Comparison of ENCODE assay signal across 8 cellular contexts in the genomic region with DNA sequence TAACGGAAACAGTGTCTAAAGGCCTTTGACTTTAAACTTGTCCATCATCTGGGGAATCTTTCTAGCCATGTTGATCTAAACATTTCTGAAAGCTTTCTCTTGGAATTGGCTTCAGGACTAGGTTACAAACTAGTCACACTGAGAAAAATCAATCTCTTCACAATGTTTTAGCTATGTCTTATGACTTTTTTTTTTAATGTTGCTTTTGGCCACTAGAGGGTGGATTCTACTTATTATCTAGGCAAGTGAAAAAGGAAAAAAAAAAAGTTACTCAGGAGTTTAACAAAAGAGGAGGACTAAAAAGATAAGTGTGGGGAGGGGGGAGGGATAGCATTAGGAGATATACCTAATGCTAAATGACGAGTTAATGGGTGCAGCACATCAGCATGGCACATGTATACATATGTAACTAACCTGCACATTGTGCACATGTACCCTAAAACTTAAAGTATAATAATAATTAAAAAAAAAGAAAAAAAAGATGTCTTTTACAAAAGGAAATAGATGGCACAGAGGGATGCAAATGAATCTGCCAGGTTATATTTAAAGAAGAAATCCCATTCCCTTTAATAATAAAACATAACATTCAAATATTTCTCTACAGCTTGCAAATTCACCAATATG.
DNase-seq lines count a peak whose midpoint lies in the region; ATAC-seq and TF ChIP-seq lines count a peak whose summit lies in the region.

No MANE protein-coding gene starts in this region.

- ATAC-seq in stimulated activated naive B cell treated with anti-CD40 and anti-IgM and Interleukin-4, amounts not matched to agents 10 μg/mL and 1 μg/mL and 100 μg/mL, for 72 hours (replicated peaks): no peak
- no peak for ATAC-seq in GM18858 (IDR thresholded peaks at IDR 0.05; ENCODE audit: unreplicated experiment)
- ATAC-seq in GM19023 (IDR thresholded peaks at IDR 0.05; ENCODE audit: unreplicated experiment): no peak

- no peak overlapping the region for H3K27ac Mint-ChIP-seq in stimulated activated naive B cell treated with anti-CD40 and anti-IgM and Interleukin-4, amounts not matched to agents 10 μg/mL and 1 μg/mL and 100 μg/mL, for 72 hours

- H3K4me3 ChIP-seq in brain microvascular endothelial cell (ENCODE audit: low read depth, low read length): no peak overlapping the region
- no peak overlapping the region for H3K4me3 ChIP-seq in colonic mucosa

- no peak overlapping the region for H3K4me3 Mint-ChIP-seq in stimulated activated naive B cell treated with anti-CD40 and anti-IgM and Interleukin-4, amounts not matched to agents 10 μg/mL and 1 μg/mL and 100 μg/mL, for 72 hours

- H3K9ac ChIP-seq in colonic mucosa (ENCODE audit: low read depth in 2 of 2, low read length in 2 of 2): no peak overlapping the region

- H3K4me1 ChIP-seq in colonic mucosa: no peaks in the 10 kb centered on the region

- peak; percentile 58 for DNase-seq in NCI-H1105 treated with DMSO at 0.1 percent for 48 hours (lab: John Stamatoyannopoulos, UW)
- no peak for DNase-seq in brain microvascular endothelial cell
- DNase-seq in lung microvascular endothelial cell (ENCODE audit: low read depth in 2 of 2): peak; percentile 56 to 78
- DNase-seq in stimulated activated naive B cell treated with anti-CD40 and anti-IgM and Interleukin-4, amounts not matched to agents 10 μg/mL and 1 μg/mL and 100 μg/mL, for 72 hours: no peak
- no peak for DNase-seq in colonic mucosa

- H3K27me3 Mint-ChIP-seq in stimulated activated naive B cell treated with anti-CD40 and anti-IgM and Interleukin-4, amounts not matched to agents 10 μg/mL and 1 μg/mL and 100 μg/mL, for 72 hours: peaks cover 8 to 26% of the 10 kb centered on the region in 2 donors

- no peaks in the 10 kb centered on the region for H3K4me1 Mint-ChIP-seq in stimulated activated naive B cell treated with anti-CD40 and anti-IgM and Interleukin-4, amounts not matched to agents 10 μg/mL and 1 μg/mL and 100 μg/mL, for 72 hours

- no peaks in the 10 kb centered on the region for H3K27me3 ChIP-seq in brain microvascular endothelial cell (replicated peaks)
- no peaks in the 10 kb centered on the region for H3K27me3 ChIP-seq in colonic mucosa

- in situ Hi-C loops in brain microvascular endothelial cell (cut with HindIII; ENCODE audit: low pct_ligation_motif_present, low sequenced_read_pairs): no loop called here

- no peaks in the 10 kb centered on the region for H3K36me3 Mint-ChIP-seq in stimulated activated naive B cell treated with anti-CD40 and anti-IgM and Interleukin-4, amounts not matched to agents 10 μg/mL and 1 μg/mL and 100 μg/mL, for 72 hours

- no peaks in the 10 kb centered on the region for H3K9me3 ChIP-seq in colonic mucosa

- intact Hi-C loops in colonic mucosa (cut with DNase I): no loop called here

- TF ChIP-seq CTCF in GM12873 (IDR thresholded peaks at IDR 0.05; ENCODE audit: insufficient read depth, low read depth, low read length, missing control alignments) (peak; percentile 31), brain microvascular endothelial cell (IDR thresholded peaks at IDR 0.05; ENCODE audit: low read depth, low read length, missing control alignments) (peak; percentile 34), colonic mucosa (IDR thresholded peaks at IDR 0.05) (no peak)

- peaks cover 0 to 4% of the 10 kb centered on the region in 2 donors for H3K9me3 Mint-ChIP-seq in stimulated activated naive B cell treated with anti-CD40 and anti-IgM and Interleukin-4, amounts not matched to agents 10 μg/mL and 1 μg/mL and 100 μg/mL, for 72 hours

- no peak overlapping the region for H3K27ac ChIP-seq in brain microvascular endothelial cell
- H3K27ac ChIP-seq in colonic mucosa: no peak overlapping the region

- H3K36me3 ChIP-seq in brain microvascular endothelial cell (replicated peaks) (no peaks in the 10 kb centered on the region), colonic mucosa (no peaks in the 10 kb centered on the region)

Comparison
In these comparisons a context has a peak if more than half of its experiments do, and no peak if none do; other contexts are left out.
1. DNase-seq: peak in NCI-H1105 treated with DMSO at 0.1 percent for 48 hours (single experiment) and lung microvascular endothelial cell (2 of 2); none in brain microvascular endothelial cell (single experiment), stimulated activated naive B cell treated with anti-CD40 and anti-IgM and Interleukin-4, amounts not matched to agents 10 μg/mL and 1 μg/mL and 100 μg/mL, for 72 hours (single experiment) and colonic mucosa (single experiment).